Comparison of ENCODE assay signal across 8 cellular contexts in the genomic region with DNA sequence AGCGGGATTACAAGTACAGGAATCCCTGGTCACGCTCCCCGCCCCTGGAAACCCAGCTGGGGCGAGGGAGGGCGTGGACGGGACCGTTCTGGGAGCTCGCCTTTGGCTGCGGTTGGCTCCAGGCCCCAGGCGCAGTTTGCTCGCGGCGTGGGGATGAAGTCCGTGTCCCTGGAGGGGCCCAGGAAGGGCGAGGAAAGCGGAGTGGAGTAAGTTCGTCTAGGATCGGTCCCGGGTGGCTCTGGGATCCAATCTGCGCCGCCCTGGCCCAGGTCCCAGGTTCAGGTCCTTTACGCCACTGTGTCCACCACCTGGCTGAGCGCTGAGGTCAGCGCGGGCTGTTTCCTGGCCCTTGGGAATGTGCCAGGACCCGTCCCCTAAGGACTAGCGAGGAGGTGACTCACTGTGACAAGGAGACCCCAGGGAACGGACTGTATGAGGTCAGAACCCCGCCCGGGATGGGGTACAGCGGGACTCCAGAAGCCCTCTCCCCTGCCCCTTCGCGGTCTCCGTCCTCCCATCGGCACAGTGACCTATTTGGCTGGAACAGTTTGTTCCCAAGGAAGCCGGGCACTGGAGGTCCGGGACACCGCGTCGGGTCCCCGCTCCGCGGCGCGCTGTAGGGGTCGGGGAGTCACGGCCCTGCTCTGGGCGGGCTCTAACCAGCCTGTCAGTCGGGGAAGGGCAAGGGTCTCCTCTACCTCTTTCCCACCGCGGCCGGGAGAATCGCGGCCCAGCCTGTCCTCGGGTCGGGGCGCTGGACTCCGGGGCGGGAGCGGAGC. TPM values are rescaled to one million over a fixed set of nuclear protein-coding genes. Genes with fewer than 3 reads are reported as not detected.
A peak's percentile ranks its signal among the peaks of the same experiment; 100 is the strongest.
DNase-seq lines count a peak whose midpoint lies in the region; ATAC-seq and TF ChIP-seq lines count a peak whose summit lies in the region.

No MANE protein-coding gene starts in this region.

- H3K79me2 ChIP-seq in MM.1S (ENCODE audit: low read length): peaks cover 41% of the 10 kb centered on the region

- TF ChIP-seq CTCF in MM.1S (IDR thresholded peaks at IDR 0.05; ENCODE audit: low read length) (no peak), fibroblast of mammary gland (conservative IDR thresholded peaks at IDR 0.05; ENCODE audit: control insufficient read depth, insufficient read depth, low read depth, low read length) (no peak)

- intact Hi-C loops in aorta (cut with DNase I): no loop called here

- H3K9me3 Mint-ChIP-seq in activated T-cell treated with anti-CD3 and anti-CD28 coated beads, Interleukin-2, amount 50 U/mL, for 4 hours: no peaks in the 10 kb centered on the region
- H3K9me3 Mint-ChIP-seq in natural killer cell treated with Interleukin-12 subunit alpha and Interleukin-12 subunit beta and Interleukin-15 and Interleukin-18, amount 100 ng/mL, for 72 hours: no peaks in the 10 kb centered on the region

- no peaks in the 10 kb centered on the region for H3K9me2 ChIP-seq in MM.1S (replicated peaks; ENCODE audit: insufficient read depth, low read length)

- peak overlapping the region; percentile 78 to 98 for H3K27ac Mint-ChIP-seq in natural killer cell treated with Interleukin-12 subunit alpha and Interleukin-12 subunit beta and Interleukin-15 and Interleukin-18, amount 100 ng/mL, for 72 hours

- H3K9ac ChIP-seq in ES-I3 (ENCODE audit: low read depth, low read length) (peak overlapping the region; percentile 78), MM.1S (ENCODE audit: low read length) (peak overlapping the region; percentile 83)

- H3K4me2 ChIP-seq in MM.1S (ENCODE audit: low read depth, low read length): peak overlapping the region; percentile 94

- peaks cover 24% of the 10 kb centered on the region for H3K36me3 ChIP-seq in ES-I3 (ENCODE audit: insufficient read depth, low read length)
- no peaks in the 10 kb centered on the region for H3K36me3 ChIP-seq in MM.1S (replicated peaks; ENCODE audit: insufficient read depth, low read length)
- H3K36me3 ChIP-seq in aorta (ENCODE audit: control insufficient read depth in 1 of 2, insufficient read depth in 2 of 2, low read length in 1 of 2): peaks cover 0 to 3% of the 10 kb centered on the region in 2 donors

- peak overlapping the region; percentile 87 for H3K4me3 ChIP-seq in MM.1S (ENCODE audit: low read length)
- H3K4me3 ChIP-seq in fibroblast of mammary gland (ENCODE audit: control insufficient read depth, low read depth, low read length): peak overlapping the region; percentile 97
- H3K4me3 ChIP-seq in aorta (ENCODE audit: low read length in 2 of 2): peak overlapping the region; percentile 93 to 95

- peaks cover 49% of the 10 kb centered on the region for H3K4me1 Mint-ChIP-seq in activated T-cell treated with anti-CD3 and anti-CD28 coated beads, Interleukin-2, amount 50 U/mL, for 4 hours (ENCODE audit: low read depth)
- peaks cover 38 to 54% of the 10 kb centered on the region in 2 donors for H3K4me1 Mint-ChIP-seq in natural killer cell treated with Interleukin-12 subunit alpha and Interleukin-12 subunit beta and Interleukin-15 and Interleukin-18, amount 100 ng/mL, for 72 hours (ENCODE audit: low read depth in 2 of 2)

- H3K4me3 Mint-ChIP-seq in activated T-cell treated with anti-CD3 and anti-CD28 coated beads, Interleukin-2, amount 50 U/mL, for 4 hours: peak overlapping the region; percentile 93
- H3K4me3 Mint-ChIP-seq in natural killer cell treated with Interleukin-12 subunit alpha and Interleukin-12 subunit beta and Interleukin-15 and Interleukin-18, amount 100 ng/mL, for 72 hours: peak overlapping the region; percentile 93

- peaks cover 50% of the 10 kb centered on the region for H3F3A ChIP-seq in MM.1S (ENCODE audit: insufficient read depth, low read length)

- H3K9me3 ChIP-seq in ES-I3 (ENCODE audit: control insufficient read depth, insufficient read depth, low read length) (no peaks in the 10 kb centered on the region), MM.1S (replicated peaks; ENCODE audit: insufficient read depth, low read length) (no peaks in the 10 kb centered on the region), aorta (ENCODE audit: control insufficient read depth, low read length) (no peaks in the 10 kb centered on the region)

- H3K36me3 Mint-ChIP-seq in activated T-cell treated with anti-CD3 and anti-CD28 coated beads, Interleukin-2, amount 50 U/mL, for 4 hours (ENCODE audit: insufficient read depth): peaks cover 1% of the 10 kb centered on the region
- peaks cover 16% of the 10 kb centered on the region for H3K36me3 Mint-ChIP-seq in natural killer cell treated with Interleukin-12 subunit alpha and Interleukin-12 subunit beta and Interleukin-15 and Interleukin-18, amount 100 ng/mL, for 72 hours

- H4K20me1 ChIP-seq in MM.1S (ENCODE audit: insufficient read depth, low read length): no peaks in the 10 kb centered on the region

- peak overlapping the region; percentile 61; the same call in 1 of the 2 replicates for H2AFZ ChIP-seq in MM.1S (ENCODE audit: low read length)

- DNase-seq in MM.1S: no peak
- DNase-seq in activated T-cell treated with anti-CD3 and anti-CD28 coated beads, Interleukin-2, amount 50 U/mL, for 4 hours: peak; percentile 15
- peak; percentile 73 for DNase-seq in fibroblast of mammary gland (ENCODE audit: low read depth)
- no peak for DNase-seq in natural killer cell treated with Interleukin-12 subunit alpha and Interleukin-12 subunit beta and Interleukin-15 and Interleukin-18, amount 100 ng/mL, for 72 hours (ENCODE audit: low spot score)
- DNase-seq in aorta: peak; percentile 85 to 95
- DNase-seq in NCI-H226: no peak

- WGBS in aorta, 2 donors: 0 to 1% methylated on average over 55 to 60 of the region's 60 CpGs

- H3K4me1 ChIP-seq in ES-I3 (ENCODE audit: insufficient read depth, low read length) (peaks cover 17% of the 10 kb centered on the region; the same call in 1 of the 2 replicates), MM.1S (ENCODE audit: low read length) (peaks cover 34% of the 10 kb centered on the region), aorta (ENCODE audit: control insufficient read depth in 1 of 2, insufficient read depth in 2 of 2, low read length in 2 of 2) (no peaks in the 10 kb centered on the region)

- H3K27me3 ChIP-seq in MM.1S (replicated peaks; ENCODE audit: insufficient read depth, low read length): no peaks in the 10 kb centered on the region
- peaks cover 0 to 2% of the 10 kb centered on the region in 2 donors for H3K27me3 ChIP-seq in aorta (ENCODE audit: control insufficient read depth in 1 of 2, insufficient read depth in 2 of 2, low read length in 1 of 2)

- ATAC-seq in activated T-cell treated with anti-CD3 and anti-CD28 coated beads, Interleukin-2, amount 50 U/mL, for 4 hours: no peak
- peak in 1 of 2 donors; percentile 0 for ATAC-seq in natural killer cell treated with Interleukin-12 subunit alpha and Interleukin-12 subunit beta and Interleukin-15 and Interleukin-18, amount 100 ng/mL, for 72 hours
- peak; percentile 68 for ATAC-seq in aorta (ENCODE audit: low FRiP score)
- no peak for ATAC-seq in HG03135 (IDR thresholded peaks at IDR 0.05; ENCODE audit: unreplicated experiment)

- no peaks in the 10 kb centered on the region for H3K27me3 Mint-ChIP-seq in activated T-cell treated with anti-CD3 and anti-CD28 coated beads, Interleukin-2, amount 50 U/mL, for 4 hours (ENCODE audit: low read depth)
- H3K27me3 Mint-ChIP-seq in natural killer cell treated with Interleukin-12 subunit alpha and Interleukin-12 subunit beta and Interleukin-15 and Interleukin-18, amount 100 ng/mL, for 72 hours: no peaks in the 10 kb centered on the region

- H3K27ac ChIP-seq in MM.1S (ENCODE audit: low read length) (peak overlapping the region; percentile 96), aorta (ENCODE audit: low read depth in 1 of 2, low read length in 2 of 2) (peak overlapping the region; percentile 98 to 99)

RNA-seq across cellular contexts. Expression of gene CDKN1A, which starts 0.7 kb away (rescaled TPM):
- 10 to 100 TPM; 23.2 to 42.0 (median 28.3) TPM for total RNA-seq in activated T-cell treated with anti-CD3 and anti-CD28 coated beads, Interleukin-2, amount 50 U/mL, for 4 hours
- total RNA-seq in natural killer cell treated with Interleukin-12 subunit alpha and Interleukin-12 subunit beta and Interleukin-15 and Interleukin-18, amount 100 ng/mL, for 72 hours: 100 to 1,000 TPM; 176 to 617 TPM
- total RNA-seq in aorta: 100 to 1,000 TPM; 132 to 296 TPM
- polyA plus RNA-seq in aorta: 100 to 1,000 TPM; 133 to 149 TPM

RNA-seq across cellular contexts. Expression of gene RAB44, which starts 18.4 kb away (rescaled TPM):
- under 1 TPM in 2 of 3 donors, not detected in 1; 0.05 TPM for total RNA-seq in activated T-cell treated with anti-CD3 and anti-CD28 coated beads, Interleukin-2, amount 50 U/mL, for 4 hours
- 1 to 10 TPM; 4.1 to 7.9 TPM for total RNA-seq in natural killer cell treated with Interleukin-12 subunit alpha and Interleukin-12 subunit beta and Interleukin-15 and Interleukin-18, amount 100 ng/mL, for 72 hours
- total RNA-seq in aorta: under 1 TPM; 0.29 to 0.66 TPM
- polyA plus RNA-seq in aorta: not detected

Comparison
In these comparisons a context has a peak if more than half of its experiments do, and no peak if none do; other contexts are left out.
1. DNase-seq: peak in activated T-cell treated with anti-CD3 and anti-CD28 coated beads, Interleukin-2, amount 50 U/mL, for 4 hours (single experiment), fibroblast of mammary gland (single experiment) and aorta (2 of 2); none in MM.1S (single experiment), natural killer cell treated with Interleukin-12 subunit alpha and Interleukin-12 subunit beta and Interleukin-15 and Interleukin-18, amount 100 ng/mL, for 72 hours (single experiment) and NCI-H226 (single experiment).
2. Peak in every context shown above with its lines, with median percentiles within 50 percentile points of each other: H3K4me3 ChIP-seq.